In the genomic region with DNA sequence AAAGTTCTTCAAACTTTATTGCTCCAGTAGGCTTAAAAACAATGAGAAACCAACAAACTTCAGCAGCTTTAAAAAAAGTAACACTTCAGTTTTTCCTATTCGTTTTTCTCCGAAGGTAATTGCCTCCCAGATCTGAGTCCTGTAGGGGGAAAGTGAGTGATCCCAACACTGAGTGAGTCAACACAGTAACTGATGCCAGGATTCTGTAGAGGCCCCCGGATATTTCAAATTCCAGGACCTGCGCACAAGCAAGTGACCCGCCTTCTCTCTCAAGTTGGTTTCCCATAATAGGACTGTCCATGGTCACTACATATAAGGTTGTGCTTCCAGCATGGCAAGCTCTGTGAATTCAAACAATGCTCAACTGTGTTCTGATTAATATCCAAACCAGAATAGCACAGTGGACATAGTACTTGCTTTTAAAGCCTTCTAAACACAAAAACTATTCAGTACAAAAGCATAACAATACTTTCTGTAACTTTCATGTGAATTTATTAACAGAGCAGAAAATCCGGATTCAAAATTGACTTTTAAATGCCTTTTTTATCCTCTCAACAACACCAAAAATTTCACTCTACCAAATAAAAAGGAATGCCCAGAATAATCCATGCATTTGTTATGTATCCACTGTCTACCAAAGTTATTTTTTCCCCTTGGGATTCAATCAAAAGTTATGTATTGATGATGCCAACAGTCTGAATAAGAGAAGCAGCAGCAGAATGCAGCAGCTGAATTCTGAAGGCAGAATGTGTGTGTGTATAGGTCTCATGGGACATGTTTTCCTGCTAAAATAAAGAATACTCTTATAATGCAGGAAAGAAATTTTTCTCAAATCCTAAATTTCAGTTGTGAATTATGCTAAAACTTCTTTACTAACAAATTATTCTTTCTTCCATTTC, we compare ENCODE assay signal across 8 cellular contexts. TPM values are rescaled to one million over a fixed set of nuclear protein-coding genes. Genes with fewer than 3 reads are reported as not detected.
DNase-seq lines count a peak whose midpoint lies in the region; ATAC-seq and TF ChIP-seq lines count a peak whose summit lies in the region.
"Had no signal": no experiment of that assay in that cellular context is flagged by ENCODE, and none has a peak within 500 bp of the region (broad histone marks: within the 10 kb centered on the region; RNA-seq: fewer than 3 reads in every experiment).

A gene (minus strand): TSS at position 194 of the 899 bp plus-strand sequence. CDS start 237 bp downstream, outside the sequence.

- H3K36me3 ChIP-seq in urinary bladder (ENCODE audit: insufficient read depth): no peaks in the 10 kb centered on the region
- no peaks in the 10 kb centered on the region for H3K36me3 ChIP-seq in CD4-positive, alpha-beta memory T cell (ENCODE audit: insufficient read depth, low read length)

- no peaks in the 10 kb centered on the region for H3K36me3 Mint-ChIP-seq in activated B cell treated with CpG ODN at 0.5 μM for 24 hours (ENCODE audit: low read depth)
- no peaks in the 10 kb centered on the region for H3K36me3 Mint-ChIP-seq in nephron progenitor cell (ENCODE audit: low read depth)
- no peaks in the 10 kb centered on the region for H3K36me3 Mint-ChIP-seq in CD4-positive, alpha-beta memory T cell

- POLR2A ChIA-PET in activated B cell treated with CpG ODN at 0.5 μM for 24 hours (lab: Charles Lee): no interaction called here
- POLR2A ChIA-PET in CD4-positive, alpha-beta memory T cell (lab: Charles Lee; ENCODE audit: partially characterized antibody): no interaction called here

- 10% methylated on average over 6 of the region's 6 CpGs for WGBS in urinary bladder

- intact Hi-C loops in activated B cell treated with CpG ODN at 0.5 μM for 24 hours (cut with micrococcal nuclease): no loop called here
- intact Hi-C loops in head of caudate nucleus (cut with DNase I): no loop called here
- intact Hi-C loops in CD4-positive, alpha-beta memory T cell (cut with micrococcal nuclease): no loop called here

- no peak within 1 kb of the TSS for H3K27ac Mint-ChIP-seq in activated B cell treated with CpG ODN at 0.5 μM for 24 hours
- no peak within 1 kb of the TSS for H3K27ac Mint-ChIP-seq in nephron progenitor cell
- no peak within 1 kb of the TSS for H3K27ac Mint-ChIP-seq in CD4-positive, alpha-beta memory T cell

- CTCF ChIA-PET in activated B cell treated with CpG ODN at 0.5 μM for 24 hours (lab: Charles Lee): no interaction called here
- CTCF ChIA-PET in CD4-positive, alpha-beta memory T cell (lab: Charles Lee; ENCODE audit: partially characterized antibody): no interaction called here

- H3K4me1 ChIP-seq in urinary bladder (ENCODE audit: insufficient read depth): no peaks in the 10 kb centered on the region
- H3K4me1 ChIP-seq in CD4-positive, alpha-beta memory T cell (ENCODE audit: insufficient read depth, low read length): no peaks in the 10 kb centered on the region

- H3K27ac ChIP-seq in urinary bladder (ENCODE audit: low read depth): no peak within 1 kb of the TSS
- H3K27ac ChIP-seq in CD4-positive, alpha-beta memory T cell (ENCODE audit: low read depth, low read length): no peak within 1 kb of the TSS
- H3K27ac ChIP-seq: epithelial cell of prostate had no signal

- H3K27me3 ChIP-seq in CD4-positive, alpha-beta memory T cell (ENCODE audit: insufficient read depth, low read length): no peaks in the 10 kb centered on the region

- H3K4me3 ChIP-seq in urinary bladder (ENCODE audit: low read depth, low read length): no peak within 1 kb of the TSS
- H3K4me3 ChIP-seq in CD4-positive, alpha-beta memory T cell (ENCODE audit: low read length in 2 of 2): no peak within 1 kb of the TSS

- no peaks in the 10 kb centered on the region for H3K9me3 Mint-ChIP-seq in activated B cell treated with CpG ODN at 0.5 μM for 24 hours
- no peaks in the 10 kb centered on the region for H3K9me3 Mint-ChIP-seq in nephron progenitor cell
- H3K9me3 Mint-ChIP-seq in CD4-positive, alpha-beta memory T cell: peaks cover 0 to 3% (median 0%) of the 10 kb centered on the region in 8 donors

- no peaks in the 10 kb centered on the region for H3K4me1 Mint-ChIP-seq in activated B cell treated with CpG ODN at 0.5 μM for 24 hours
- H3K4me1 Mint-ChIP-seq in nephron progenitor cell: peaks cover 9% of the 10 kb centered on the region
- no peaks in the 10 kb centered on the region for H3K4me1 Mint-ChIP-seq in CD4-positive, alpha-beta memory T cell

- DNase-seq in activated B cell treated with CpG ODN at 0.5 μM for 24 hours (no peak), head of caudate nucleus (peak in 37 of 42 donors; percentile 5 to 82 (median 38)), nephron progenitor cell (peak; percentile 3), NCI-H146 (lab: John Stamatoyannopoulos, UW) (no peak)
- DNase-seq in CD4-positive, alpha-beta memory T cell: no peak

- no peak within 1 kb of the TSS for H3K4me3 Mint-ChIP-seq in activated B cell treated with CpG ODN at 0.5 μM for 24 hours
- peak within 1 kb of the TSS; percentile 67 for H3K4me3 Mint-ChIP-seq in nephron progenitor cell
- no peak within 1 kb of the TSS for H3K4me3 Mint-ChIP-seq in CD4-positive, alpha-beta memory T cell

- TF ChIP-seq CTCF in activated B cell treated with CpG ODN at 0.5 μM for 24 hours (IDR thresholded peaks at IDR 0.05) (no peak), nephron progenitor cell (IDR thresholded peaks at IDR 0.05) (no peak)

- H3K27me3 Mint-ChIP-seq in activated B cell treated with CpG ODN at 0.5 μM for 24 hours (no peaks in the 10 kb centered on the region), nephron progenitor cell (ENCODE audit: low read depth, poor library complexity) (no peaks in the 10 kb centered on the region)
- H3K27me3 Mint-ChIP-seq in CD4-positive, alpha-beta memory T cell: no peaks in the 10 kb centered on the region

- H3K9me3 ChIP-seq in CD4-positive, alpha-beta memory T cell (ENCODE audit: control insufficient read depth in 1 of 2, low read length in 2 of 2): no peaks in the 10 kb centered on the region

- no peak for ATAC-seq in activated B cell treated with CpG ODN at 0.5 μM for 24 hours (ENCODE audit: low read depth)
- ATAC-seq in GM21447 (IDR thresholded peaks at IDR 0.05; ENCODE audit: unreplicated experiment): no peak

RNA-seq across cellular contexts. Expression of the gene that starts here (rescaled TPM):
- 18.5 and 22.9 TPM in 2 replicates for total RNA-seq in activated B cell treated with CpG ODN at 0.5 μM for 24 hours
- total RNA-seq in urinary bladder: 257 TPM
- 48.8 TPM for polyA plus RNA-seq in urinary bladder
- total RNA-seq in CD4-positive, alpha-beta memory T cell: under 1 TPM; 0.19 to 0.55 TPM
- polyA plus RNA-seq in CD4-positive, alpha-beta memory T cell: under 1 TPM in 1 of 2 donors, not detected in 1; 0.18 TPM

Comparison
In these comparisons a context has a peak if more than half of its experiments do, and no peak if none do; other contexts are left out.
1. RNA of the gene that starts here (total RNA-seq): 257 TPM in urinary bladder (single experiment) and 18.5 to 22.9 TPM in activated B cell treated with CpG ODN at 0.5 μM for 24 hours; 0.19 to 0.55 TPM in CD4-positive, alpha-beta memory T cell; every median in the first group is over 10 times any median in the second.
2. RNA of the gene that starts here (total RNA-seq): 257 TPM in urinary bladder (single experiment); 18.5 to 22.9 TPM in activated B cell treated with CpG ODN at 0.5 μM for 24 hours; every median in the first group is over 10 times any median in the second.
3. RNA of the gene that starts here (polyA plus RNA-seq): 48.8 TPM in urinary bladder (single experiment); 0.18 TPM in CD4-positive, alpha-beta memory T cell; every median in the first group is over 10 times any median in the second.
4. DNase-seq: peak in head of caudate nucleus (37 of 42) and nephron progenitor cell (single experiment); none in activated B cell treated with CpG ODN at 0.5 μM for 24 hours (single experiment), CD4-positive, alpha-beta memory T cell (0 of 5) and NCI-H146 (single experiment).